20 cellular contexts compared by ENCODE assay signal in genomic region chr7:14071045-14071444, GRCh38.
"Had no signal": no experiment of that assay in that cellular context is flagged by ENCODE, and none has a peak within 500 bp of the region (broad histone marks: within the 10 kb centered on the region; RNA-seq: fewer than 3 reads in every experiment).

No MANE protein-coding gene starts in this region.

- H3K36me3 ChIP-seq: breast epithelium, neutrophil, right lobe of liver, suprapubic skin, transverse colon, uterus had no signal

- H3K27ac ChIP-seq: breast epithelium, coronary artery, neutrophil, parathyroid adenoma, right lobe of liver, suprapubic skin, transverse colon, uterus had no signal

- DNase-seq: activated CD4-positive, alpha-beta T cell treated with anti-CD3 and anti-CD28 coated beads, Interleukin-2, amount 10 ng/mL, durations not matched to agents 24 days and 14 days; activated CD8-positive, alpha-beta T cell treated with anti-CD3 and anti-CD28 coated beads, Interleukin-2, amount 10 ng/mL, durations not matched to agents 7 days and 5 days; activated T-cell treated with anti-CD3 and anti-CD28 coated beads, Interleukin-2, amount 50 U/mL, for 4 hours; erythroblast; head of caudate nucleus; natural killer cell; right lobe of liver; small intestine; stimulated activated CD4-positive, alpha-beta T cell treated with anti-CD3 and anti-CD28 coated beads, Interleukin-15, amount 100 ng/mL, for 24 hours; stimulated activated CD4-positive, alpha-beta T cell treated with anti-CD3 and anti-CD28 coated beads, Interleukin-2, amount 100 ng/mL, for 48 hours; stimulated activated naive CD8-positive, alpha-beta T cell treated with anti-CD3 and anti-CD28 coated beads, Interleukin-15, amount 100 ng/mL, for 72 hours; transverse colon; uterus had no signal

- H3K4me3 ChIP-seq: breast epithelium, coronary artery, lung, right lobe of liver, suprapubic skin, transverse colon, uterus had no signal

- H3K9me3 ChIP-seq: breast epithelium, neutrophil, right lobe of liver, suprapubic skin, transverse colon, uterus had no signal

- H3K9me3 Mint-ChIP-seq: activated naive CD4-positive, alpha-beta T cell treated with anti-CD3 and anti-CD28 coated beads, Interleukin-2, amount 50 U/mL, for 24 hours had no signal

- H3K27ac Mint-ChIP-seq: activated CD4-positive, alpha-beta T cell treated with anti-CD3 and anti-CD28 coated beads, Interleukin-2, amount 10 ng/mL, durations not matched to agents 24 days and 14 days; activated CD8-positive, alpha-beta T cell treated with anti-CD3 and anti-CD28 coated beads, Interleukin-2, amount 10 ng/mL, durations not matched to agents 7 days and 5 days; activated naive CD4-positive, alpha-beta T cell treated with anti-CD3 and anti-CD28 coated beads, Interleukin-2, amount 50 U/mL, for 24 hours; natural killer cell; stimulated activated naive CD8-positive, alpha-beta T cell treated with anti-CD3 and anti-CD28 coated beads, Interleukin-15, amount 100 ng/mL, for 72 hours had no signal

- H3K27me3 Mint-ChIP-seq: activated CD4-positive, alpha-beta T cell treated with anti-CD3 and anti-CD28 coated beads, Interleukin-2, amount 10 ng/mL, durations not matched to agents 24 days and 14 days; activated naive CD4-positive, alpha-beta T cell treated with anti-CD3 and anti-CD28 coated beads, Interleukin-2, amount 50 U/mL, for 24 hours; stimulated activated naive CD8-positive, alpha-beta T cell treated with anti-CD3 and anti-CD28 coated beads, Interleukin-15, amount 100 ng/mL, for 72 hours had no signal

- H3K27me3 ChIP-seq: breast epithelium, neutrophil, right lobe of liver, suprapubic skin, transverse colon, uterus had no signal

- H3K79me2 ChIP-seq: parathyroid adenoma had no signal

- H3K36me3 Mint-ChIP-seq: activated naive CD4-positive, alpha-beta T cell treated with anti-CD3 and anti-CD28 coated beads, Interleukin-2, amount 50 U/mL, for 24 hours; natural killer cell had no signal

- H2AFZ ChIP-seq: parathyroid adenoma had no signal

- H3K4me1 ChIP-seq: breast epithelium, parathyroid adenoma, right lobe of liver, suprapubic skin, transverse colon, uterus had no signal

- H3K4me1 Mint-ChIP-seq: activated CD4-positive, alpha-beta T cell treated with anti-CD3 and anti-CD28 coated beads, Interleukin-2, amount 10 ng/mL, durations not matched to agents 24 days and 14 days; activated naive CD4-positive, alpha-beta T cell treated with anti-CD3 and anti-CD28 coated beads, Interleukin-2, amount 50 U/mL, for 24 hours; natural killer cell; stimulated activated naive CD8-positive, alpha-beta T cell treated with anti-CD3 and anti-CD28 coated beads, Interleukin-15, amount 100 ng/mL, for 72 hours had no signal

- H3K4me3 Mint-ChIP-seq: activated CD4-positive, alpha-beta T cell treated with anti-CD3 and anti-CD28 coated beads, Interleukin-2, amount 10 ng/mL, durations not matched to agents 24 days and 14 days; activated CD8-positive, alpha-beta T cell treated with anti-CD3 and anti-CD28 coated beads, Interleukin-2, amount 10 ng/mL, durations not matched to agents 7 days and 5 days; activated naive CD4-positive, alpha-beta T cell treated with anti-CD3 and anti-CD28 coated beads, Interleukin-2, amount 50 U/mL, for 24 hours; activated T-cell treated with anti-CD3 and anti-CD28 coated beads, Interleukin-2, amount 50 U/mL, for 4 hours; natural killer cell; stimulated activated naive CD8-positive, alpha-beta T cell treated with anti-CD3 and anti-CD28 coated beads, Interleukin-15, amount 100 ng/mL, for 72 hours had no signal

- H3K9ac ChIP-seq: parathyroid adenoma had no signal
